In genomic region chr13:80276371-80277289, GRCh38 we compare ENCODE assay signal across 9 cellular contexts.
A peak's percentile ranks its signal among the peaks of the same experiment; 100 is the strongest.
DNase-seq lines count a peak whose midpoint lies in the region; ATAC-seq, FAIRE-seq and TF ChIP-seq lines count a peak whose summit lies in the region.
"Had no signal": no experiment of that assay in that cellular context is flagged by ENCODE, and none has a peak within 500 bp of the region (broad histone marks: within the 10 kb centered on the region; RNA-seq: fewer than 3 reads in every experiment).

No MANE protein-coding gene starts in this region.

- no peak overlapping the region for H2BK15ac ChIP-seq in H1 (ENCODE audit: low read length)

- H2BK12ac ChIP-seq in H1 (ENCODE audit: low read depth, low read length), result no peak overlapping the region

- no peak overlapping the region for H4K91ac ChIP-seq in H1 (replicated peaks; ENCODE audit: insufficient read length, low read length)

- H3K4me2 ChIP-seq in H1 (ENCODE audit: insufficient read depth in 1 of 2, low read depth in 2 of 2, low read length in 2 of 2) (no peak overlapping the region), hepatocyte (no peak overlapping the region)

- TF ChIP-seq RAD21 in H1 (IDR thresholded peaks at IDR 0.05 in 1 of 2, conservative IDR thresholded peaks at IDR 0.05 in 1 of 2; ENCODE audit: low read depth in 2 of 2, low read length in 2 of 2), result no peak

- peak overlapping the region; percentile 91 for H3K27ac Mint-ChIP-seq in neural crest cell (ENCODE audit: unreplicated experiment)

- H3K18ac ChIP-seq in H1 (ENCODE audit: extremely low read depth, low read length), result no peak overlapping the region

- no peak overlapping the region for H2AK5ac ChIP-seq in H1 (ENCODE audit: low read depth, low read length)

- H2AFZ ChIP-seq in H1 (ENCODE audit: low read length) (peak overlapping the region; percentile 82; the same call in 1 of the 2 replicates), hepatocyte (no peak overlapping the region)

- no peak overlapping the region for H4K5ac ChIP-seq in H1 (ENCODE audit: insufficient read length, low read depth, low read length)

- H3K4me1 Mint-ChIP-seq in neural crest cell, result peaks cover 57% of the 10 kb centered on the region

- ATAC-seq in HG03442 (IDR thresholded peaks at IDR 0.05; ENCODE audit: unreplicated experiment) (no peak), HG03196 (IDR thresholded peaks at IDR 0.05; ENCODE audit: unreplicated experiment) (no peak)

- peak; percentile 32 for DNase-seq in GM12865 (ENCODE audit: low read depth)
- peak; percentile 77 for DNase-seq in NCI-H345 treated with DMSO at 0.1 percent for 48 hours (lab: John Stamatoyannopoulos, UW; ENCODE audit: unreplicated experiment)
- DNase-seq in H1 (ENCODE audit: low read depth in 1 of 2, low spot score in 2 of 2), result peak in 1 of 2 experiments; percentile 17
- DNase-seq in neural crest cell (ENCODE audit: low read depth, low spot score), result peak; percentile 48
- DNase-seq in hepatocyte (ENCODE audit: low spot score), result no peak
- DNase-seq in stomach, result no peak

- no peak overlapping the region for H3K14ac ChIP-seq in H1 (ENCODE audit: insufficient read length)

- POLR2A ChIA-PET in H1 (lab: Charles Lee; ENCODE audit: partially characterized antibody), result interaction anchor here (1.2 to 2.9 kb wide), 2 partner anchors 20 to 64 kb away, joined by 3 to 9 read pairs; partner anchors contain the start of gene SPRY2

- TF ChIP-seq CTCF in GM12865 (IDR thresholded peaks at IDR 0.05; ENCODE audit: insufficient read depth, low read depth, low read length, missing control alignments), result no peak
- TF ChIP-seq CTCF in H1 (IDR thresholded peaks at IDR 0.05; ENCODE audit: control extremely low read depth in 1 of 3, insufficient read depth in 1 of 3, low read depth in 1 of 3, low read length in 3 of 3), result no peak
- no peak for TF ChIP-seq CTCF in neural crest cell (conservative IDR thresholded peaks at IDR 0.05)
- no peak for TF ChIP-seq CTCF in hepatocyte (IDR thresholded peaks at IDR 0.05; ENCODE audit: poor library complexity)
- TF ChIP-seq CTCF in stomach (IDR thresholded peaks at IDR 0.05), result no peak

- H2BK5ac ChIP-seq in H1 (ENCODE audit: low read depth, low read length), result peak overlapping the region; percentile 7; the same call in 1 of the 2 replicates

- peak overlapping the region; percentile 44; the same call in 1 of the 2 replicates for H2BK20ac ChIP-seq in H1 (ENCODE audit: low read length)

- H3K27me3 ChIP-seq in H1 (replicated peaks in 1 of 4; ENCODE audit: control insufficient read depth in 3 of 4, extremely low read depth in 1 of 4, insufficient read depth in 3 of 4, low read length in 3 of 4) (no peaks in the 10 kb centered on the region), hepatocyte (no peaks in the 10 kb centered on the region), stomach (no peaks in the 10 kb centered on the region)

- H3K4me1 ChIP-seq in H1 (replicated peaks in 1 of 4; ENCODE audit: control insufficient read depth in 3 of 4, insufficient read depth in 4 of 4, low read length in 3 of 4) (peaks cover 0 to 3% (median 0%) of the 10 kb centered on the region in 4 experiments; a peak in 1 of 7 replicates), hepatocyte (ENCODE audit: insufficient read depth) (no peaks in the 10 kb centered on the region), stomach (no peaks in the 10 kb centered on the region)

- FAIRE-seq in H1 (lab: Jason Lieb, UNC), result no peak
- FAIRE-seq: TTC549 had no signal

- no peaks in the 10 kb centered on the region for H3K79me1 ChIP-seq in H1 (ENCODE audit: low read depth, low read length)

- H3K36me3 Mint-ChIP-seq in neural crest cell (ENCODE audit: low read depth), result peaks cover 18% of the 10 kb centered on the region

- H3K79me2 ChIP-seq in H1 (ENCODE audit: control insufficient read depth in 1 of 2, insufficient read depth in 2 of 2, low read length in 2 of 2) (no peaks in the 10 kb centered on the region), hepatocyte (no peaks in the 10 kb centered on the region)

- no peak overlapping the region for H3K4me3 ChIP-seq in GM12865 (ENCODE audit: low read depth, low read length)
- no peak overlapping the region for H3K4me3 ChIP-seq in H1 (ENCODE audit: extremely low read depth in 1 of 4, insufficient read depth in 2 of 4, low read depth in 3 of 4, low read length in 4 of 4)
- no peak overlapping the region for H3K4me3 ChIP-seq in hepatocyte
- H3K4me3 ChIP-seq in stomach, result no peak overlapping the region

- H4K20me1 ChIP-seq in H1 (replicated peaks in 1 of 2; ENCODE audit: control insufficient read depth in 1 of 2, insufficient read depth in 2 of 2, low read length in 2 of 2) (no peaks in the 10 kb centered on the region), hepatocyte (ENCODE audit: insufficient read depth, poor library complexity, severe bottlenecking) (no peaks in the 10 kb centered on the region)

- H3K9me3 ChIP-seq in H1 (ENCODE audit: insufficient read depth in 2 of 2, low read depth in 1 of 2, low read length in 1 of 2) (no peaks in the 10 kb centered on the region; a peak in 1 of 4 replicates), hepatocyte (ENCODE audit: low read depth) (no peaks in the 10 kb centered on the region), stomach (no peaks in the 10 kb centered on the region)

- H3K9ac ChIP-seq in H1 (replicated peaks in 1 of 4; ENCODE audit: extremely low read depth in 1 of 4, low read depth in 3 of 4, low read length in 3 of 4), result no peak overlapping the region

- TF ChIP-seq EP300 in H1 (IDR thresholded peaks at IDR 0.05; ENCODE audit: borderline replicate concordance in 1 of 2, low read depth in 2 of 2, low read length in 2 of 2) (no peak), stomach (IDR thresholded peaks at IDR 0.05) (no peak)

- no peaks in the 10 kb centered on the region; a peak in 1 of 8 replicates for H3K36me3 ChIP-seq in H1 (ENCODE audit: control insufficient read depth in 2 of 4, insufficient read depth in 4 of 4, low read length in 3 of 4)
- no peaks in the 10 kb centered on the region for H3K36me3 ChIP-seq in hepatocyte (replicated peaks; ENCODE audit: insufficient read depth, low read depth)
- no peaks in the 10 kb centered on the region for H3K36me3 ChIP-seq in stomach

- H3K4ac ChIP-seq in H1 (replicated peaks; ENCODE audit: insufficient read length, low read depth, low read length), result no peak overlapping the region

- H3K23ac ChIP-seq in H1 (ENCODE audit: insufficient read length), result no peak overlapping the region

- CTCF ChIA-PET in H1 (lab: Charles Lee; ENCODE audit: partially characterized antibody), result interaction anchor here (0.5 to 1.6 kb wide), 6 partner anchors 11 to 299 kb away, joined by 3 read pairs; no protein-coding TSS in a partner anchor

- intact Hi-C loops in stomach (cut with DNase I; ENCODE audit: low total_unique reads), result no loop called here

- no peaks in the 10 kb centered on the region for H3K23me2 ChIP-seq in H1 (ENCODE audit: low read depth, low read length)

- no peak for TF ChIP-seq POLR2A in H1 (IDR thresholded peaks at IDR 0.05; ENCODE audit: control extremely low read depth in 1 of 2, low read depth in 2 of 2, low read length in 2 of 2)
- no peak for TF ChIP-seq POLR2A in stomach (IDR thresholded peaks at IDR 0.05)

- no peaks in the 10 kb centered on the region for H3K27me3 Mint-ChIP-seq in neural crest cell (ENCODE audit: low read depth)

- H3K4me3 Mint-ChIP-seq in neural crest cell, result peak overlapping the region; percentile 81

- no peaks in the 10 kb centered on the region for H3K9me2 ChIP-seq in hepatocyte (replicated peaks; ENCODE audit: insufficient read depth)

- 85% methylated on average over 12 of the region's 12 CpGs; no CpG with 5 or more reads in 1 of the 2 experiments for WGBS in H1 (ENCODE audit: extremely low coverage in 1 of 2, insufficient coverage in 1 of 2, insufficient read length in 1 of 2, insufficient replicate concordance in 2 of 2, low coverage in 1 of 2, low lambda C conversion rate in 2 of 2, missing lambda C conversion rate in 1 of 2), 2 experiments
- WGBS in hepatocyte (ENCODE audit: low lambda C conversion rate, missing lambda C conversion rate), result 74% methylated on average over 12 of the region's 12 CpGs
- 68 to 84% (median 78%) methylated on average over 12 of the region's 12 CpGs for whole genome bisulfite sequencing in stomach, 5 donors

- H3K27ac ChIP-seq in H1 (ENCODE audit: low read depth, low read length) (no peak overlapping the region), hepatocyte (no peak overlapping the region), stomach (no peak overlapping the region)

- peaks cover 11% of the 10 kb centered on the region for H3K9me3 Mint-ChIP-seq in neural crest cell

- H2BK120ac ChIP-seq in H1 (replicated peaks; ENCODE audit: low read depth, low read length), result no peak overlapping the region

- H3K56ac ChIP-seq in H1 (replicated peaks; ENCODE audit: insufficient read length, low read depth, low read length), result no peak overlapping the region

- H4K8ac ChIP-seq in H1 (ENCODE audit: extremely low read depth, insufficient read depth, low read length), result no peak overlapping the region

TF ChIP-seq in H1, 55 proteins besides CTCF, POLR2A, EP300 and RAD21:
- TF ChIP-seq SIN3A (conservative IDR thresholded peaks at IDR 0.05 in 1 of 2, IDR thresholded peaks at IDR 0.05 in 1 of 2; ENCODE audit: low read depth in 1 of 2, low read length in 2 of 2) (no peak), ZNF274 (IDR thresholded peaks at IDR 0.05; ENCODE audit: borderline replicate concordance, extremely low read depth, low read length) (no peak), YY1 (IDR thresholded peaks at IDR 0.05; ENCODE audit: low read depth, low read length) (peak; percentile 71), SP2 (IDR thresholded peaks at IDR 0.05; ENCODE audit: low read length) (no peak)
TF ChIP-seq in H1: peak in this region for 1.

Comparison
In these comparisons a context has a peak if more than half of its experiments do, and no peak if none do; other contexts are left out.
1. DNase-seq: peak in GM12865 (single experiment), NCI-H345 treated with DMSO at 0.1 percent for 48 hours (single experiment) and neural crest cell (single experiment); none in hepatocyte (single experiment) and stomach (single experiment).